In genomic region chr19:39951686-39952085, GRCh38 we compare ENCODE assay signal across 10 cellular contexts. TPM values are rescaled to one million over a fixed set of nuclear protein-coding genes. Genes with fewer than 3 reads are reported as not detected.
DNase-seq lines count a peak whose midpoint lies in the region; ATAC-seq and TF ChIP-seq lines count a peak whose summit lies in the region.
"Had no signal": no experiment of that assay in that cellular context is flagged by ENCODE, and none has a peak within 500 bp of the region (broad histone marks: within the 10 kb centered on the region; RNA-seq: fewer than 3 reads in every experiment).

No MANE protein-coding gene starts in this region.

- TF ChIP-seq CTCF in SK-N-SH (IDR thresholded peaks at IDR 0.05) (no peak), spleen (IDR thresholded peaks at IDR 0.05 in 8 of 11, conservative IDR thresholded peaks at IDR 0.05 in 3 of 11) (no peak)

- H2BK5ac ChIP-seq in mesendoderm (ENCODE audit: low read length): no peak overlapping the region

- no peaks in the 10 kb centered on the region for H3K9me3 ChIP-seq in SK-N-SH
- H3K9me3 ChIP-seq in spleen: no peaks in the 10 kb centered on the region

- H3K18ac ChIP-seq in mesendoderm (ENCODE audit: low read length): no peak overlapping the region

- no peak overlapping the region for H3K56ac ChIP-seq in mesendoderm (ENCODE audit: low read length)

- no peaks in the 10 kb centered on the region for H3K27me3 ChIP-seq in SK-N-SH (ENCODE audit: insufficient read depth)
- H3K27me3 ChIP-seq in spleen (replicated peaks in 1 of 7): peaks cover 0 to 48% (median 0%) of the 10 kb centered on the region in 7 donors
- H3K27me3 ChIP-seq in mesendoderm (ENCODE audit: insufficient read depth, low read length, poor library complexity): no peaks in the 10 kb centered on the region

- no peak for TF ChIP-seq POLR2A in spleen (IDR thresholded peaks at IDR 0.05)

- no peak overlapping the region for H2AK5ac ChIP-seq in mesendoderm (ENCODE audit: low read length)

- H3K27ac ChIP-seq in SK-N-SH (ENCODE audit: low read depth in 2 of 2, low read length in 1 of 2): no peak overlapping the region
- no peak overlapping the region for H3K27ac ChIP-seq in epithelial cell of prostate
- H3K27ac ChIP-seq in spleen: peak overlapping the region; percentile 57 to 89 (median 76)
- no peak overlapping the region for H3K27ac ChIP-seq in mesendoderm (ENCODE audit: low read depth, low read length)

- POLR2A ChIA-PET in SK-N-SH (lab: Yijun Ruan, JAX): no interaction called here

- ATAC-seq in GM18517 (IDR thresholded peaks at IDR 0.05; ENCODE audit: unreplicated experiment) (no peak), HG03520 (IDR thresholded peaks at IDR 0.05; ENCODE audit: unreplicated experiment) (no peak)

- no peaks in the 10 kb centered on the region for H3K9me2 ChIP-seq in SK-N-SH

- H4K20me1 ChIP-seq in SK-N-SH (ENCODE audit: insufficient read depth): no peaks in the 10 kb centered on the region

- H3K4me3 ChIP-seq in SK-N-SH (ENCODE audit: low read depth in 2 of 2, low read length in 1 of 2): no peak overlapping the region
- H3K4me3 ChIP-seq in spleen: no peak overlapping the region
- H3K4me3 ChIP-seq in mesendoderm (ENCODE audit: low read length): no peak overlapping the region

- no peak overlapping the region for H2BK120ac ChIP-seq in mesendoderm (ENCODE audit: low read depth, low read length)

- no peak overlapping the region for H3K4ac ChIP-seq in mesendoderm (ENCODE audit: low read depth, low read length)

- H3F3A ChIP-seq in SK-N-SH (replicated peaks; ENCODE audit: insufficient read depth): no peaks in the 10 kb centered on the region

- H3K4me2 ChIP-seq in SK-N-SH: no peak overlapping the region
- no peak overlapping the region for H3K4me2 ChIP-seq in mesendoderm (ENCODE audit: low read length)

- no peak overlapping the region for H2BK15ac ChIP-seq in mesendoderm (replicated peaks; ENCODE audit: low read depth)

- H3K4me1 ChIP-seq in SK-N-SH (ENCODE audit: control insufficient read depth in 1 of 2, insufficient read depth in 2 of 2, low read depth in 1 of 2, low read length in 1 of 2) (peaks cover 0 to 5% of the 10 kb centered on the region in 2 experiments; a peak in 1 of 4 replicates), spleen (peaks cover 11 to 81% (median 23%) of the 10 kb centered on the region in 6 donors), mesendoderm (ENCODE audit: control insufficient read depth, low read depth, low read length) (no peaks in the 10 kb centered on the region)

- intact Hi-C loops in spleen (cut with DNase I; ENCODE audit: low total_unique reads): no loop called here

- WGBS in SK-N-SH (ENCODE audit: low lambda C conversion rate): 14% methylated on average over 3 of the region's 3 CpGs
- 66 to 76% (median 74%) methylated on average over 3 of the region's 3 CpGs for WGBS in spleen, 5 donors
- WGBS in mesendoderm (ENCODE audit: extremely low coverage, insufficient coverage, low lambda C conversion rate): no CpG with 5 or more reads among the region's 3 CpGs

- peak; percentile 33 for DNase-seq in SIG-M5 treated with dmso at 0.1 percent for 504 hours (lab: John Stamatoyannopoulos, UW; ENCODE audit: unreplicated experiment)
- no peak for DNase-seq in SIG-M5 (lab: John Stamatoyannopoulos, UW)
- DNase-seq in SK-N-SH: no peak
- peak; percentile 31 for DNase-seq in epithelial cell of prostate (ENCODE audit: low read depth, low spot score)
- DNase-seq in spleen: no peak
- DNase-seq in mesendoderm: no peak
- DNase-seq: activated CD4-positive, alpha-beta T cell treated with anti-CD3 and anti-CD28 coated beads, Interleukin-2, amount 50 U/mL, for 48 hours had no signal

- no peak for TF ChIP-seq EP300 in SK-N-SH (IDR thresholded peaks at IDR 0.05; ENCODE audit: borderline replicate concordance in 1 of 2, low read depth in 1 of 2, low read length in 1 of 2)

- CTCF ChIA-PET in SK-N-SH (lab: Yijun Ruan, JAX): interaction anchor here (1.2 kb wide), 1 partner anchor 159 kb away, joined by 3 read pairs; no protein-coding TSS in a partner anchor

- no peaks in the 10 kb centered on the region for H3K36me3 ChIP-seq in SK-N-SH (replicated peaks in 1 of 2; ENCODE audit: control insufficient read depth in 1 of 2, insufficient read depth in 2 of 2, low read length in 1 of 2)
- H3K36me3 ChIP-seq in spleen: no peaks in the 10 kb centered on the region
- no peaks in the 10 kb centered on the region for H3K36me3 ChIP-seq in mesendoderm (ENCODE audit: control insufficient read depth, insufficient read depth, low read length)

- H3K9ac ChIP-seq in SK-N-SH: no peak overlapping the region
- no peak overlapping the region for H3K9ac ChIP-seq in mesendoderm (ENCODE audit: low read length)

- H3K79me1 ChIP-seq in mesendoderm (ENCODE audit: low read length): no peaks in the 10 kb centered on the region

- H4K8ac ChIP-seq in mesendoderm (ENCODE audit: low read depth, low read length): no peak overlapping the region

- TF ChIP-seq RAD21 in SK-N-SH (IDR thresholded peaks at IDR 0.05; ENCODE audit: low read length): no peak

- no peak overlapping the region for H2AFZ ChIP-seq in SK-N-SH (ENCODE audit: low read depth)

- H3K23ac ChIP-seq in mesendoderm (ENCODE audit: low read length): no peak overlapping the region

- H4K5ac ChIP-seq in mesendoderm (ENCODE audit: low read length): no peak overlapping the region

- H3K79me2 ChIP-seq in SK-N-SH (ENCODE audit: insufficient read depth) (no peaks in the 10 kb centered on the region), mesendoderm (ENCODE audit: control insufficient read depth, insufficient read depth, low read length) (no peaks in the 10 kb centered on the region)

TF ChIP-seq in SK-N-SH, 30 proteins besides CTCF, POLR2A, EP300 and RAD21:
- TF ChIP-seq ELF1 (IDR thresholded peaks at IDR 0.05) (no peak), JUND (IDR thresholded peaks at IDR 0.05) (0 out of 2 replicates have a peak, but pooled peaks have one; percentile 16)
- TF ChIP-seq, protein P1, sequence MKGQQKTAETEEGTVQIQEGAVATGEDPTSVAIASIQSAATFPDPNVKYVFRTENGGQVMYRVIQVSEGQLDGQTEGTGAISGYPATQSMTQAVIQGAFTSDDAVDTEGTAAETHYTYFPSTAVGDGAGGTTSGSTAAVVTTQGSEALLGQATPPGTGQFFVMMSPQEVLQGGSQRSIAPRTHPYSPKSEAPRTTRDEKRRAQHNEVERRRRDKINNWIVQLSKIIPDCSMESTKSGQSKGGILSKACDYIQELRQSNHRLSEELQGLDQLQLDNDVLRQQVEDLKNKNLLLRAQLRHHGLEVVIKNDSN (IDR thresholded peaks at IDR 0.05; ENCODE audit: borderline replicate concordance, low read depth): no peak

RNA-seq across cellular contexts. Expression of gene FCGBP, which starts 17.3 kb away (rescaled TPM):
- 0.07 and 0.10 TPM in 2 replicates for polyA plus RNA-seq in SK-N-SH (2012; rRNA removed)
- polyA plus RNA-seq in SK-N-SH (2012; cell fraction: cytosol; rRNA removed): 0.01 TPM in 2 replicates
- polyA plus RNA-seq in SK-N-SH (2012; cell fraction: nucleus; rRNA removed): 0.18 and 0.29 TPM in 2 replicates
- 10 to 100 TPM in 3 of 7 donors, 1 to 10 TPM in 4; 4.3 to 18.9 (median 9.0) TPM for total RNA-seq in spleen
- polyA plus RNA-seq in spleen: 1 to 10 TPM in 2 of 3 donors, under 1 TPM in 1; 0.91 to 1.8 (median 1.2) TPM
- 0.25 TPM for polyA plus RNA-seq in mesendoderm (2013, experiment 1 of 2)
- polyA plus RNA-seq in mesendoderm (2013, experiment 2 of 2): 0.29 TPM
- total RNA-seq: endothelial cell of umbilical vein had no signal

RNA-seq across cellular contexts. Expression of gene PSMC4, which starts 19.3 kb away (rescaled TPM):
- polyA plus RNA-seq in SK-N-SH (2012; rRNA removed) (172 and 173 TPM in 2 replicates), spleen (10 to 100 TPM; 53.2 to 66.4 (median 55.5) TPM)
- polyA plus RNA-seq in SK-N-SH (2012; cell fraction: cytosol; rRNA removed): 101 and 131 TPM in 2 replicates
- 150 and 180 TPM in 2 replicates for polyA plus RNA-seq in SK-N-SH (2012; cell fraction: nucleus; rRNA removed)
- total RNA-seq in spleen: 10 to 100 TPM; 58.9 to 85.4 (median 65.4) TPM
- 114 TPM for polyA plus RNA-seq in mesendoderm (2013, experiment 1 of 2)
- polyA plus RNA-seq in mesendoderm (2013, experiment 2 of 2): 113 TPM

RNA-seq across cellular contexts. Expression of gene ZNF546, which starts 45.2 kb away (rescaled TPM):
- polyA plus RNA-seq in SK-N-SH (2012; rRNA removed) (0.87 and 1.2 TPM in 2 replicates), spleen (1 to 10 TPM; 1.4 to 2.3 (median 1.4) TPM)
- 0.82 and 1.0 TPM in 2 replicates for polyA plus RNA-seq in SK-N-SH (2012; cell fraction: cytosol; rRNA removed)
- 1.2 and 1.8 TPM in 2 replicates for polyA plus RNA-seq in SK-N-SH (2012; cell fraction: nucleus; rRNA removed)
- 10 to 100 TPM in 3 of 7 donors, 1 to 10 TPM in 4; 7.3 to 15.1 (median 9.2) TPM for total RNA-seq in spleen
- 0.15 TPM for polyA plus RNA-seq in mesendoderm (2013, experiment 1 of 2)
- polyA plus RNA-seq in mesendoderm (2013, experiment 2 of 2): 0.27 TPM

Comparison
In these comparisons a context has a peak if more than half of its experiments do, and no peak if none do; other contexts are left out.
1. DNase-seq: peak in SIG-M5 treated with dmso at 0.1 percent for 504 hours (single experiment) and epithelial cell of prostate (single experiment); none in SIG-M5 (single experiment), SK-N-SH (single experiment), spleen (single experiment) and mesendoderm (single experiment).
2. H3K27ac ChIP-seq: peak in spleen (8 of 8); none in SK-N-SH (0 of 2), epithelial cell of prostate (single experiment) and mesendoderm (single experiment).